ENCODE assay signal across 15 cellular contexts in genomic region chr22:19360300-19360792, GRCh38.
DNase-seq lines count a peak whose midpoint lies in the region; ATAC-seq, FAIRE-seq and TF ChIP-seq lines count a peak whose summit lies in the region.
"Had no signal": no experiment of that assay in that cellular context is flagged by ENCODE, and none has a peak within 500 bp of the region (broad histone marks: within the 10 kb centered on the region; RNA-seq: fewer than 3 reads in every experiment).

No MANE protein-coding gene starts in this region.

- H3K79me1 ChIP-seq in mesendoderm (ENCODE audit: low read length): no peaks in the 10 kb centered on the region

- DNase-seq in right atrium auricular region (ENCODE audit: low spot score): peak; percentile 16
- DNase-seq in left ventricle myocardium inferior: no peak
- DNase-seq in K562 (ENCODE audit: extremely low read depth in 1 of 4, low spot score in 3 of 4): peak in 1 of 4 experiments; percentile 35
- peak; percentile 5 for DNase-seq in mesendoderm
- DNase-seq in SIG-M5 (lab: John Stamatoyannopoulos, UW): no peak
- DNase-seq in stimulated activated CD4-positive, alpha-beta T cell treated with anti-CD3 and anti-CD28 coated beads, Interleukin-1b, Interleukin-23, amount 100 ng/mL, for 48 hours: no peak
- DNase-seq in EL: no peak
- DNase-seq: Caco-2, DMS53, NCI-H1105 treated with DMSO at 0.1 percent for 48 hours, NCI-H187, NCI-H69, PC-3 had no signal

- no peak overlapping the region for H2AK5ac ChIP-seq in mesendoderm (ENCODE audit: low read length)

- TF ChIP-seq CTCF in right atrium auricular region (IDR thresholded peaks at IDR 0.05) (no peak), left ventricle myocardium inferior (IDR thresholded peaks at IDR 0.05; ENCODE audit: borderline replicate concordance) (no peak), K562 (IDR thresholded peaks at IDR 0.05 in 2 of 3, conservative IDR thresholded peaks at IDR 0.05 in 1 of 3; ENCODE audit: insufficient read depth in 2 of 3, low read depth in 1 of 3, low read length in 3 of 3) (peak; percentile 24 to 52 (median 37); a peak in 4 of 6 replicates)

- H3K4me2 ChIP-seq in K562 (ENCODE audit: insufficient read depth, low read length) (no peak overlapping the region), mesendoderm (ENCODE audit: low read length) (no peak overlapping the region)

- no peak overlapping the region for H3K4me3 ChIP-seq in right atrium auricular region
- no peak overlapping the region for H3K4me3 ChIP-seq in left ventricle myocardium inferior
- no peak overlapping the region for H3K4me3 ChIP-seq in K562
- H3K4me3 ChIP-seq in mesendoderm (ENCODE audit: low read length): no peak overlapping the region

- H3K9me1 ChIP-seq in K562 (ENCODE audit: control insufficient read depth, insufficient read depth, low read length): peaks cover 3% of the 10 kb centered on the region

- H2AFZ ChIP-seq in K562 (ENCODE audit: low read depth, low read length): no peak overlapping the region

- no peak for FAIRE-seq in K562 (lab: Jason Lieb, UNC)
- FAIRE-seq: A204.1 had no signal

- BruUV-seq in K562 (replicated peaks; lab: Mats Ljungman, UMichigan): no TSS peak

- POLR2A ChIA-PET in K562 (lab: Yijun Ruan, JAX): interaction anchor here (1.0 to 1.9 kb wide), 6 partner anchors 9 to 37 kb away, joined by 3 to 8 read pairs (median 6); no protein-coding TSS in a partner anchor

- no peak overlapping the region for H3K27ac ChIP-seq in right atrium auricular region
- no peak overlapping the region for H3K27ac ChIP-seq in left ventricle myocardium inferior (replicated peaks)
- no peak overlapping the region for H3K27ac ChIP-seq in K562 (ENCODE audit: extremely low read depth, low read depth, low read length)
- H3K27ac ChIP-seq in mesendoderm (ENCODE audit: low read depth, low read length): no peak overlapping the region

- no peak overlapping the region for H2BK15ac ChIP-seq in mesendoderm (replicated peaks; ENCODE audit: low read depth)

- peak overlapping the region in 1 of 2 experiments; percentile 36; a peak in 2 of 4 replicates for H3K9ac ChIP-seq in K562 (ENCODE audit: insufficient read depth in 1 of 2, low read depth in 2 of 2, low read length in 2 of 2)
- no peak overlapping the region for H3K9ac ChIP-seq in mesendoderm (ENCODE audit: low read length)

- intact Hi-C loops in left ventricle myocardium inferior (cut with micrococcal nuclease): no loop called here
- intact Hi-C loops in K562 (cut with micrococcal nuclease): no loop called here

- H3K9me3 ChIP-seq in right atrium auricular region (no peaks in the 10 kb centered on the region), left ventricle myocardium inferior (replicated peaks) (no peaks in the 10 kb centered on the region), K562 (replicated peaks; ENCODE audit: control insufficient read depth, insufficient read depth, low read depth, low read length) (no peaks in the 10 kb centered on the region)
- H3K9me3 ChIP-seq: Caco-2 had no signal

- no peak for TF ChIP-seq EP300 in K562 (IDR thresholded peaks at IDR 0.05; ENCODE audit: low read length)

- no peaks in the 10 kb centered on the region for H3K79me2 ChIP-seq in K562 (ENCODE audit: control insufficient read depth, insufficient read depth, low read length)
- no peaks in the 10 kb centered on the region for H3K79me2 ChIP-seq in mesendoderm (ENCODE audit: control insufficient read depth, insufficient read depth, low read length)

- no peak overlapping the region for H4K8ac ChIP-seq in mesendoderm (ENCODE audit: low read depth, low read length)

- no peak overlapping the region for H2BK5ac ChIP-seq in mesendoderm (ENCODE audit: low read length)

- H3K18ac ChIP-seq in mesendoderm (ENCODE audit: low read length): no peak overlapping the region

- H3K4me1 ChIP-seq in right atrium auricular region (no peaks in the 10 kb centered on the region), left ventricle myocardium inferior (no peaks in the 10 kb centered on the region), K562 (replicated peaks in 1 of 2; ENCODE audit: control insufficient read depth in 2 of 2, insufficient read depth in 2 of 2, low read length in 2 of 2) (no peaks in the 10 kb centered on the region), mesendoderm (ENCODE audit: control insufficient read depth, low read depth, low read length) (no peaks in the 10 kb centered on the region)
- H3K4me1 ChIP-seq: Caco-2 had no signal

- WGBS in K562 (ENCODE audit: insufficient coverage, low coverage, missing lambda C conversion rate): 94% methylated on average over 8 of the region's 8 CpGs
- no CpG with 5 or more reads among the region's 8 CpGs for WGBS in mesendoderm (ENCODE audit: extremely low coverage, insufficient coverage, low lambda C conversion rate)

- H4K5ac ChIP-seq in mesendoderm (ENCODE audit: low read length): no peak overlapping the region

- peak; percentile 48 for ATAC-seq in K562
- ATAC-seq in HG02678 (IDR thresholded peaks at IDR 0.05; ENCODE audit: unreplicated experiment): no peak
- ATAC-seq: PC-3 had no signal

- CTCF ChIA-PET in K562 (lab: Yijun Ruan, JAX; ENCODE audit: low intra/inter-chr PET ratio): no interaction called here

- H3K56ac ChIP-seq in mesendoderm (ENCODE audit: low read length): no peak overlapping the region

- H2BK120ac ChIP-seq in mesendoderm (ENCODE audit: low read depth, low read length): no peak overlapping the region

- H3K27me3 ChIP-seq in right atrium auricular region (no peaks in the 10 kb centered on the region), left ventricle myocardium inferior (ENCODE audit: low read depth) (no peaks in the 10 kb centered on the region), K562 (ENCODE audit: control insufficient read depth in 2 of 2, insufficient read depth in 2 of 2, low read length in 2 of 2) (no peaks in the 10 kb centered on the region), mesendoderm (ENCODE audit: insufficient read depth, low read length, poor library complexity) (no peaks in the 10 kb centered on the region)

- in situ Hi-C loops in K562 (cut with MboI): no loop called here

- TF ChIP-seq RAD21 in K562 (CRISPR knock-in tag; conservative IDR thresholded peaks at IDR 0.05 in 1 of 2, IDR thresholded peaks at IDR 0.05 in 1 of 2): peak in 1 of 2 experiments; percentile 41; a peak in 2 of 4 replicates

- no peak overlapping the region for H3K23ac ChIP-seq in mesendoderm (ENCODE audit: low read length)

- no peak for TF ChIP-seq POLR2A in K562 (conservative IDR thresholded peaks at IDR 0.05)

- H3K36me3 ChIP-seq in right atrium auricular region (peaks cover 67% of the 10 kb centered on the region), left ventricle myocardium inferior (peaks cover 98% of the 10 kb centered on the region), K562 (ENCODE audit: control insufficient read depth, insufficient read depth, low read length) (peaks cover 98% of the 10 kb centered on the region), mesendoderm (ENCODE audit: control insufficient read depth, insufficient read depth, low read length) (peaks cover 15% of the 10 kb centered on the region)

- H4K20me1 ChIP-seq in K562 (replicated peaks; ENCODE audit: control insufficient read depth, insufficient read depth, low read length): 0 out of 2 replicates have a peak, but pooled peaks cover 20% of the 10 kb centered on the region

- no peak overlapping the region for H3K4ac ChIP-seq in mesendoderm (ENCODE audit: low read depth, low read length)

TF ChIP-seq in K562, 482 proteins besides CTCF, POLR2A, EP300 and RAD21 (continues in another document):
- TF ChIP-seq ZNF668 (CRISPR knock-in tag; IDR thresholded peaks at IDR 0.05) (no peak), TGIF2 (CRISPR knock-in tag; IDR thresholded peaks at IDR 0.05) (no peak), BDP1 (IDR thresholded peaks at IDR 0.05; ENCODE audit: insufficient read depth, insufficient read length) (no peak), NR2C1 (IDR thresholded peaks at IDR 0.05) (no peak), NR2C1 (tag; IDR thresholded peaks at IDR 0.05) (no peak), CREM (IDR thresholded peaks at IDR 0.05; ENCODE audit: low read depth) (no peak), E2F6 (IDR thresholded peaks at IDR 0.05; ENCODE audit: borderline replicate concordance in 1 of 2, extremely low read depth in 1 of 2, insufficient read depth in 1 of 2, insufficient read length in 1 of 2, low read depth in 1 of 2, low read length in 1 of 2, poor library complexity in 1 of 2, severe bottlenecking in 1 of 2) (no peak)
- TF ChIP-seq, protein P1, sequence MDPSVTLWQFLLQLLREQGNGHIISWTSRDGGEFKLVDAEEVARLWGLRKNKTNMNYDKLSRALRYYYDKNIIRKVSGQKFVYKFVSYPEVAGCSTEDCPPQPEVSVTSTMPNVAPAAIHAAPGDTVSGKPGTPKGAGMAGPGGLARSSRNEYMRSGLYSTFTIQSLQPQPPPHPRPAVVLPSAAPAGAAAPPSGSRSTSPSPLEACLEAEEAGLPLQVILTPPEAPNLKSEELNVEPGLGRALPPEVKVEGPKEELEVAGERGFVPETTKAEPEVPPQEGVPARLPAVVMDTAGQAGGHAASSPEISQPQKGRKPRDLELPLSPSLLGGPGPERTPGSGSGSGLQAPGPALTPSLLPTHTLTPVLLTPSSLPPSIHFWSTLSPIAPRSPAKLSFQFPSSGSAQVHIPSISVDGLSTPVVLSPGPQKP (CRISPR knock-in tag; IDR thresholded peaks at IDR 0.05): no peak
- TF ChIP-seq, protein P2, sequence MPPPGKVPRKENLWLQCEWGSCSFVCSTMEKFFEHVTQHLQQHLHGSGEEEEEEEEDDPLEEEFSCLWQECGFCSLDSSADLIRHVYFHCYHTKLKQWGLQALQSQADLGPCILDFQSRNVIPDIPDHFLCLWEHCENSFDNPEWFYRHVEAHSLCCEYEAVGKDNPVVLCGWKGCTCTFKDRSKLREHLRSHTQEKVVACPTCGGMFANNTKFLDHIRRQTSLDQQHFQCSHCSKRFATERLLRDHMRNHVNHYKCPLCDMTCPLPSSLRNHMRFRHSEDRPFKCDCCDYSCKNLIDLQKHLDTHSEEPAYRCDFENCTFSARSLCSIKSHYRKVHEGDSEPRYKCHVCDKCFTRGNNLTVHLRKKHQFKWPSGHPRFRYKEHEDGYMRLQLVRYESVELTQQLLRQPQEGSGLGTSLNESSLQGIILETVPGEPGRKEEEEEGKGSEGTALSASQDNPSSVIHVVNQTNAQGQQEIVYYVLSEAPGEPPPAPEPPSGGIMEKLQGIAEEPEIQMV (tag; conservative IDR thresholded peaks at IDR 0.05; ENCODE audit: low read depth): no peak

Comparison
In these comparisons a context has a peak if more than half of its experiments do, and no peak if none do; other contexts are left out.
1. DNase-seq: peak in right atrium auricular region (single experiment) and mesendoderm (single experiment); none in left ventricle myocardium inferior (single experiment), SIG-M5 (single experiment), stimulated activated CD4-positive, alpha-beta T cell treated with anti-CD3 and anti-CD28 coated beads, Interleukin-1b, Interleukin-23, amount 100 ng/mL, for 48 hours (single experiment) and EL (single experiment).
2. CTCF ChIP-seq: peak in K562 (3 of 3); none in right atrium auricular region (0 of 2) and left ventricle myocardium inferior (single experiment).